Comparison of ENCODE assay signal across 12 cellular contexts in genomic region chr6:5120543-5120942, GRCh38. TPM values are rescaled to one million over a fixed set of nuclear protein-coding genes. Genes with fewer than 3 reads are reported as not detected.
A peak's percentile ranks its signal among the peaks of the same experiment; 100 is the strongest.
DNase-seq lines count a peak whose midpoint lies in the region; ATAC-seq, FAIRE-seq and TF ChIP-seq lines count a peak whose summit lies in the region.
"Not testable (repeated sequence)": the region's sequence is repeated elsewhere in the genome, so short reads cannot be mapped to it uniquely, and the experiment has no call there.
"Had no signal": no experiment of that assay in that cellular context is flagged by ENCODE, and none has a peak within 500 bp of the region (broad histone marks: within the 10 kb centered on the region; RNA-seq: fewer than 3 reads in every experiment).

No MANE protein-coding gene starts in this region.

- not testable (repeated sequence) for H3K27ac ChIP-seq in K562 (ENCODE audit: extremely low read depth, low read depth, low read length); H1 (ENCODE audit: low read depth, low read length); HepG2 (ENCODE audit: extremely low read length, insufficient read depth, low read length); testis
- H3K27ac ChIP-seq in liver (ENCODE audit: low read depth in 1 of 2, low read length in 2 of 2) (peak overlapping the region; percentile 92 to 96), right lobe of liver (peak overlapping the region in 2 of 3 donors; percentile 96 to 99)

- not testable (repeated sequence) for H2BK5ac ChIP-seq in H1 (ENCODE audit: low read depth, low read length)

- TF ChIP-seq RAD21 in K562 (CRISPR knock-in tag; conservative IDR thresholded peaks at IDR 0.05 in 1 of 2, IDR thresholded peaks at IDR 0.05 in 1 of 2); H1 (IDR thresholded peaks at IDR 0.05 in 1 of 2, conservative IDR thresholded peaks at IDR 0.05 in 1 of 2; ENCODE audit: low read depth in 2 of 2, low read length in 2 of 2); HepG2 (CRISPR knock-in tag; IDR thresholded peaks at IDR 0.05); liver (IDR thresholded peaks at IDR 0.05): not testable (repeated sequence)

- H3K4me2 ChIP-seq in K562 (ENCODE audit: insufficient read depth, low read length); H1 (ENCODE audit: insufficient read depth in 1 of 2, low read depth in 2 of 2, low read length in 2 of 2); HepG2 (ENCODE audit: low read depth, low read length): not testable (repeated sequence)

- TF ChIP-seq POLR2A in K562 (conservative IDR thresholded peaks at IDR 0.05); H1 (IDR thresholded peaks at IDR 0.05; ENCODE audit: control extremely low read depth in 1 of 2, low read depth in 2 of 2, low read length in 2 of 2); HepG2 (IDR thresholded peaks at IDR 0.05; ENCODE audit: insufficient read depth in 1 of 2, low read depth in 2 of 2, low read length in 2 of 2); right lobe of liver (IDR thresholded peaks at IDR 0.05); testis (IDR thresholded peaks at IDR 0.05): not testable (repeated sequence)

- intact Hi-C loops in K562 (cut with micrococcal nuclease); HepG2 (cut with micrococcal nuclease; ENCODE audit: unreplicated experiment); right lobe of liver (cut with DNase I); testis (cut with DNase I; ENCODE audit: low total_unique reads): not testable (repeated sequence)

- H3K36me3 Mint-ChIP-seq in WTC11 = not testable (repeated sequence)

- not testable (repeated sequence) for H4K91ac ChIP-seq in H1 (replicated peaks; ENCODE audit: insufficient read length, low read length)

- not testable (repeated sequence) for ATAC-seq in WTC11, K562, HepG2, right lobe of liver

- not testable (repeated sequence) for H3K56ac ChIP-seq in H1 (replicated peaks; ENCODE audit: insufficient read length, low read depth, low read length)

- POLR2A ChIA-PET in WTC11 (lab: Charles Lee); H1 (lab: Charles Lee; ENCODE audit: partially characterized antibody); HepG2 (lab: Yijun Ruan, JAX): not testable (repeated sequence)
- POLR2A ChIA-PET in K562 (lab: Yijun Ruan, JAX) = interaction anchor here (0.6 kb wide), 1 partner anchor 42 kb away, joined by 3 read pairs; no protein-coding TSS in a partner anchor

- H3K4me3 ChIP-seq in K562; H1 (ENCODE audit: extremely low read depth in 1 of 4, insufficient read depth in 2 of 4, low read depth in 3 of 4, low read length in 4 of 4); HepG2 (replicated peaks in 1 of 3; ENCODE audit: insufficient read depth in 1 of 3, low read depth in 2 of 3, low read length in 3 of 3); liver (ENCODE audit: low read depth in 1 of 3, low read length in 3 of 3); right lobe of liver; testis: not testable (repeated sequence)

- H3K4me3 Mint-ChIP-seq in WTC11 = not testable (repeated sequence)

- not testable (repeated sequence) for H3K9ac ChIP-seq in K562 (ENCODE audit: insufficient read depth in 1 of 2, low read depth in 2 of 2, low read length in 2 of 2); H1 (replicated peaks in 1 of 4; ENCODE audit: extremely low read depth in 1 of 4, low read depth in 3 of 4, low read length in 3 of 4); HepG2 (ENCODE audit: insufficient read depth, low read depth, low read length); liver (ENCODE audit: low read depth in 1 of 2, low read length in 2 of 2)

- CTCF ChIA-PET in WTC11 (lab: Charles Lee); K562 (lab: Yijun Ruan, JAX; ENCODE audit: low intra/inter-chr PET ratio); HepG2 (lab: Yijun Ruan, JAX; ENCODE audit: low intra/inter-chr PET ratio, low total read pairs): not testable (repeated sequence)
- CTCF ChIA-PET in H1 (lab: Charles Lee; ENCODE audit: partially characterized antibody) = interaction anchor here (1.4 kb wide), 1 partner anchor 23 kb away, joined by 4 read pairs; no protein-coding TSS in a partner anchor

- not testable (repeated sequence) for H2BK120ac ChIP-seq in H1 (replicated peaks; ENCODE audit: low read depth, low read length)

- not testable (repeated sequence) for H3K23me2 ChIP-seq in H1 (ENCODE audit: low read depth, low read length)

- TF ChIP-seq EP300 in K562 (IDR thresholded peaks at IDR 0.05; ENCODE audit: low read length); H1 (IDR thresholded peaks at IDR 0.05; ENCODE audit: borderline replicate concordance in 1 of 2, low read depth in 2 of 2, low read length in 2 of 2); HepG2 (IDR thresholded peaks at IDR 0.05; ENCODE audit: low read depth in 2 of 2, low read length in 2 of 2); HepG2 (CRISPR knock-in tag; IDR thresholded peaks at IDR 0.05; ENCODE audit: borderline replicate concordance): not testable (repeated sequence)

- not testable (repeated sequence) for H4K8ac ChIP-seq in H1 (ENCODE audit: extremely low read depth, insufficient read depth, low read length)

- DNase-seq in WTC11 (ENCODE audit: low spot score); K562 (ENCODE audit: extremely low read depth in 1 of 4, low spot score in 3 of 4); H1 (ENCODE audit: low read depth in 1 of 2, low spot score in 2 of 2); HepG2 (ENCODE audit: low spot score); right lobe of liver: not testable (repeated sequence)
- DNase-seq in testis = peak; percentile 59

- TF ChIP-seq CTCF in WTC11 (IDR thresholded peaks at IDR 0.05); K562 (IDR thresholded peaks at IDR 0.05 in 2 of 3, conservative IDR thresholded peaks at IDR 0.05 in 1 of 3; ENCODE audit: insufficient read depth in 2 of 3, low read depth in 1 of 3, low read length in 3 of 3); H1 (IDR thresholded peaks at IDR 0.05; ENCODE audit: control extremely low read depth in 1 of 3, insufficient read depth in 1 of 3, low read depth in 1 of 3, low read length in 3 of 3); HepG2 (CRISPR knock-in tag; IDR thresholded peaks at IDR 0.05); liver (IDR thresholded peaks at IDR 0.05; ENCODE audit: low read depth, low read length, missing input control); right lobe of liver (IDR thresholded peaks at IDR 0.05); testis (IDR thresholded peaks at IDR 0.05): not testable (repeated sequence)

- H3K9me1 ChIP-seq in K562 (ENCODE audit: control insufficient read depth, insufficient read depth, low read length) = not testable (repeated sequence)

- H3K14ac ChIP-seq in H1 (ENCODE audit: insufficient read length) = not testable (repeated sequence)

- H2BK12ac ChIP-seq in H1 (ENCODE audit: low read depth, low read length) = not testable (repeated sequence)

- not testable (repeated sequence) for H3K4me1 Mint-ChIP-seq in WTC11

- not testable (repeated sequence) for H2BK20ac ChIP-seq in H1 (ENCODE audit: low read length)

- H4K20me1 ChIP-seq in K562 (replicated peaks; ENCODE audit: control insufficient read depth, insufficient read depth, low read length); HepG2 (ENCODE audit: insufficient read depth, low read length): not testable (repeated sequence)
- H4K20me1 ChIP-seq in H1 (replicated peaks in 1 of 2; ENCODE audit: control insufficient read depth in 1 of 2, insufficient read depth in 2 of 2, low read length in 2 of 2) = peaks cover 2 to 16% of the 10 kb centered on the region in 2 experiments

- H3K79me2 ChIP-seq in K562 (ENCODE audit: control insufficient read depth, insufficient read depth, low read length); H1 (ENCODE audit: control insufficient read depth in 1 of 2, insufficient read depth in 2 of 2, low read length in 2 of 2); HepG2 (ENCODE audit: insufficient read depth, low read length): not testable (repeated sequence)

- H3K79me1 ChIP-seq in H1 (ENCODE audit: low read depth, low read length) = not testable (repeated sequence)

- H2BK15ac ChIP-seq in H1 (ENCODE audit: low read length) = not testable (repeated sequence)

- H3K27me3 Mint-ChIP-seq in WTC11 (ENCODE audit: low read depth) = not testable (repeated sequence)

- H3K4me1 ChIP-seq in K562 (replicated peaks in 1 of 2; ENCODE audit: control insufficient read depth in 2 of 2, insufficient read depth in 2 of 2, low read length in 2 of 2) = peaks cover 5 to 11% of the 10 kb centered on the region in 2 experiments; a peak in 4 of 5 replicates
- H3K4me1 ChIP-seq in H1 (replicated peaks in 1 of 4; ENCODE audit: control insufficient read depth in 3 of 4, insufficient read depth in 4 of 4, low read length in 3 of 4); testis: not testable (repeated sequence)
- H3K4me1 ChIP-seq in HepG2 (ENCODE audit: insufficient read depth, low read length) = peaks cover 62% of the 10 kb centered on the region
- H3K4me1 ChIP-seq in liver (ENCODE audit: control insufficient read depth in 4 of 4, insufficient read depth in 4 of 4, low read length in 3 of 4) = peaks cover 15 to 35% (median 22%) of the 10 kb centered on the region in 4 donors
- H3K4me1 ChIP-seq in right lobe of liver = peaks cover 0 to 33% (median 12%) of the 10 kb centered on the region in 4 donors

- not testable (repeated sequence) for H3K18ac ChIP-seq in H1 (ENCODE audit: extremely low read depth, low read length)

- peaks cover 13% of the 10 kb centered on the region for H3K9me3 Mint-ChIP-seq in WTC11

- WGBS in K562 (ENCODE audit: insufficient coverage, low coverage, missing lambda C conversion rate) = 90% methylated on average over 8 of the region's 8 CpGs
- whole genome bisulfite sequencing in H1 (ENCODE audit: extremely low coverage in 1 of 2, insufficient coverage in 1 of 2, insufficient read length in 1 of 2, insufficient replicate concordance in 2 of 2, low coverage in 1 of 2, low lambda C conversion rate in 2 of 2, missing lambda C conversion rate in 1 of 2), 2 experiments = 91% methylated on average over 8 of the region's 8 CpGs; no CpG with 5 or more reads in 1 of the 2 experiments
- 89% methylated on average over 8 of the region's 8 CpGs for WGBS in HepG2 (ENCODE audit: low lambda C conversion rate)
- 97% methylated on average over 8 of the region's 8 CpGs for WGBS in liver
- 94% methylated on average over 7 of the region's 8 CpGs for WGBS in right lobe of liver (ENCODE audit: insufficient coverage, low coverage, low lambda C conversion rate, missing lambda C conversion rate)
- WGBS in testis, 2 donors = 87 to 89% methylated on average over 8 of the region's 8 CpGs

- H3K36me3 ChIP-seq in K562 (ENCODE audit: control insufficient read depth, insufficient read depth, low read length); H1 (ENCODE audit: control insufficient read depth in 2 of 4, insufficient read depth in 4 of 4, low read length in 3 of 4); HepG2 (replicated peaks in 1 of 2; ENCODE audit: control insufficient read depth in 1 of 2, insufficient read depth in 2 of 2, low read length in 2 of 2); liver (ENCODE audit: control insufficient read depth in 4 of 4, insufficient read depth in 3 of 4, low read depth in 1 of 4, low read length in 3 of 4); right lobe of liver; testis (ENCODE audit: low read depth, missing control alignments): not testable (repeated sequence)

- FAIRE-seq in K562 (lab: Jason Lieb, UNC); H1 (lab: Jason Lieb, UNC); HepG2 (lab: Jason Lieb, UNC): not testable (repeated sequence)

- not testable (repeated sequence) for H3K27ac Mint-ChIP-seq in WTC11

- H3K4ac ChIP-seq in H1 (replicated peaks; ENCODE audit: insufficient read length, low read depth, low read length) = not testable (repeated sequence)

- in situ Hi-C loops in K562 (cut with MboI); HepG2 (cut with HindIII; ENCODE audit: extremely low pct_ligation_motif_present, low pct_unique_long_range_greater_than_20kb): not testable (repeated sequence)

- not testable (repeated sequence) for H2AFZ ChIP-seq in K562 (ENCODE audit: low read depth, low read length); H1 (ENCODE audit: low read length); HepG2 (ENCODE audit: low read length)

- not testable (repeated sequence) for H3K9me3 ChIP-seq in K562 (replicated peaks; ENCODE audit: control insufficient read depth, insufficient read depth, low read depth, low read length); H1 (ENCODE audit: insufficient read depth in 2 of 2, low read depth in 1 of 2, low read length in 1 of 2); HepG2 (ENCODE audit: low read length); liver (ENCODE audit: control insufficient read depth in 4 of 4, low read length in 3 of 4); right lobe of liver; testis

- H3K23ac ChIP-seq in H1 (ENCODE audit: insufficient read length) = not testable (repeated sequence)

- not testable (repeated sequence) for H2AK5ac ChIP-seq in H1 (ENCODE audit: low read depth, low read length)

- H3K27me3 ChIP-seq in K562 (ENCODE audit: control insufficient read depth in 2 of 2, insufficient read depth in 2 of 2, low read length in 2 of 2); H1 (replicated peaks in 1 of 4; ENCODE audit: control insufficient read depth in 3 of 4, extremely low read depth in 1 of 4, insufficient read depth in 3 of 4, low read length in 3 of 4); HepG2 (ENCODE audit: control insufficient read depth in 1 of 2, insufficient read depth in 2 of 2, low read length in 2 of 2); liver (ENCODE audit: control insufficient read depth in 4 of 4, insufficient read depth in 4 of 4, low read length in 3 of 4); right lobe of liver; testis: not testable (repeated sequence)

- H4K5ac ChIP-seq in H1 (ENCODE audit: insufficient read length, low read depth, low read length) = not testable (repeated sequence)

- BruUV-seq in K562 (replicated peaks; lab: Mats Ljungman, UMichigan); HepG2 (replicated peaks; lab: Mats Ljungman, UMichigan): not testable (repeated sequence)

RNA-seq across cellular contexts. Expression of gene PPP1R3G, which starts 35.4 kb away (rescaled TPM):
- total RNA-seq in WTC11 (2021) (0.15 to 0.48 TPM (median 0.48 TPM) in 3 replicates), K562 (2014; rRNA removed) (0.08 TPM in 1 of 2 replicates, not detected in the other), K562 (2014; rRNA removed; fragmentation: Illumina TruSeq; extraction: Trizol) (not detected in 2 replicates), K562 (2015; rRNA removed; fragmentation: Illumina TruSeq; extraction: Trizol) (not detected in 2 replicates), K562 (2021) (0.04 TPM in 2 replicates), HepG2 (2016; rRNA removed; fragmentation: Illumina TruSeq; extraction: Trizol) (0.56 and 1.2 TPM in 2 replicates), liver (1 to 10 TPM in 1 of 2 donors, under 1 TPM in 1; 0.33 to 3.0 TPM), right lobe of liver (under 1 TPM; 0.35 to 0.98 (median 0.52) TPM), testis (1 to 10 TPM in 1 of 2 donors, under 1 TPM in 1; 0.93 to 1.3 TPM)
- 0.37 TPM in 1 of 2 replicates, not detected in the other for total RNA-seq in K562 (2011; cell fraction: chromatin; rRNA removed; ENCODE audit: low replicate concordance)
- 0.50 and 0.53 TPM in 2 replicates for total RNA-seq in K562 (2011; cell fraction: nucleolus; rRNA removed)
- total RNA-seq in K562 (2011; cell fraction: nucleoplasm; rRNA removed) = 0.29 and 0.46 TPM in 2 replicates
- polyA plus RNA-seq in K562 (2011; rRNA removed) (0.13 and 0.35 TPM in 2 replicates), K562 (2014; fragmentation: Illumina TruSeq; extraction: Trizol) (0.01 and 0.03 TPM in 2 replicates), K562 (2014; fragmentation: Nextera tagmentation; extraction: Ambion mirVana) (under 1 TPM in 1 of 2 experiments, not detected in 1; 0.01 TPM), K562 (2014; rRNA removed) (0.01 TPM in 2 replicates), H1 (2011; rRNA removed) (0.03 and 0.06 TPM in 2 replicates), HepG2 (2011; rRNA removed) (1.3 and 1.8 TPM in 2 replicates), liver (under 1 TPM; 0.25 to 0.61 TPM), testis (ENCODE audit: insufficient read depth, low read depth, low replicate concordance) (0.55 TPM)
- polyA plus RNA-seq in K562 (2011; cell fraction: cytosol; rRNA removed) = 0.35 and 0.51 TPM in 2 replicates
- 0.17 and 0.28 TPM in 2 replicates for polyA plus RNA-seq in K562 (2011; cell fraction: nucleus; rRNA removed)
- polyA plus RNA-seq in K562 (2012) = 0.21 TPM in 2 replicates
- polyA minus RNA-seq in K562 (2011; rRNA and poly(A)+ RNA removed) = 0.21 and 0.27 TPM in 2 replicates
- 0.38 and 1.2 TPM in 2 replicates for polyA minus RNA-seq in K562 (2011; cell fraction: cytosol; rRNA and poly(A)+ RNA removed)
- polyA minus RNA-seq in K562 (2011; cell fraction: nucleus; rRNA and poly(A)+ RNA removed) = 0.27 and 1.00 TPM in 2 replicates
- total RNA-seq in H1 (2021; fragmentation: NEBNext Ultra II Directional; extraction: Animal tissue kit (Norgen Biotek cat#: 25700)) = 0.09 TPM in 1 of 2 replicates, not detected in the other
- 0.06 TPM for polyA plus RNA-seq in H1 (2011; cell fraction: cytosol; rRNA removed)
- 0.06 TPM for polyA plus RNA-seq in H1 (2011; cell fraction: nucleus; rRNA removed)
- 0.09 to 0.19 TPM (median 0.12 TPM) in 4 replicates for polyA plus RNA-seq in H1 (2012, experiment 1 of 2)
- 0.04 TPM for polyA plus RNA-seq in H1 (2012, experiment 2 of 2)
- polyA plus RNA-seq in H1 (2013, experiment 1 of 2) = 0.04 TPM
- polyA plus RNA-seq in H1 (2013, experiment 2 of 2) = 0.06 TPM
- 0.07 TPM in 1 of 2 replicates, not detected in the other for polyA minus RNA-seq in H1 (2011; rRNA and poly(A)+ RNA removed)
- not detected for polyA minus RNA-seq in H1 (2011; cell fraction: cytosol; rRNA and poly(A)+ RNA removed)
- polyA minus RNA-seq in H1 (2011; cell fraction: nucleus; rRNA and poly(A)+ RNA removed) = not detected
- total RNA-seq in HepG2 (2016; cell fraction: cytosol; rRNA removed; fragmentation: Illumina TruSeq; extraction: Trizol; ENCODE audit: low read depth) = 0.18 and 0.20 TPM in 2 replicates
- total RNA-seq in HepG2 (2016; cell fraction: insoluble cytoplasmic fraction; rRNA removed; fragmentation: Illumina TruSeq; extraction: Trizol) = 0.61 and 1.0 TPM in 2 replicates
- total RNA-seq in HepG2 (2016; cell fraction: membrane; rRNA removed; fragmentation: Illumina TruSeq; extraction: Trizol) = 0.52 and 0.74 TPM in 2 replicates
- total RNA-seq in HepG2 (2016; cell fraction: nucleus; rRNA removed; fragmentation: Illumina TruSeq; extraction: Trizol) = 0.88 and 1.0 TPM in 2 replicates
- 1.5 and 1.9 TPM in 2 replicates for polyA plus RNA-seq in HepG2 (2011; cell fraction: cytosol; rRNA removed)
- 3.4 and 3.6 TPM in 2 replicates for polyA plus RNA-seq in HepG2 (2011; cell fraction: nucleus; rRNA removed)
- polyA plus RNA-seq in HepG2 (2012) = 2.0 and 2.2 TPM in 2 replicates
- polyA plus RNA-seq in HepG2 (2016; cell fraction: cytosol; fragmentation: Illumina TruSeq; extraction: Trizol; ENCODE audit: low read depth) = 0.11 TPM in 2 replicates
- 0.44 and 0.60 TPM in 2 replicates for polyA plus RNA-seq in HepG2 (2016; cell fraction: insoluble cytoplasmic fraction; fragmentation: Illumina TruSeq; extraction: Trizol; ENCODE audit: low read depth)
- 0.29 and 0.52 TPM in 2 replicates for polyA plus RNA-seq in HepG2 (2016; cell fraction: membrane; fragmentation: Illumina TruSeq; extraction: Trizol; ENCODE audit: low read depth)
- polyA plus RNA-seq in HepG2 (2016; cell fraction: nucleus; fragmentation: Illumina TruSeq; extraction: Trizol; ENCODE audit: insufficient read depth, low read depth) = 0.61 and 0.77 TPM in 2 replicates
- polyA minus RNA-seq in HepG2 (2011; rRNA and poly(A)+ RNA removed; ENCODE audit: low replicate concordance) = 0.14 and 3.0 TPM in 2 replicates
- polyA minus RNA-seq in HepG2 (2011; cell fraction: cytosol; rRNA and poly(A)+ RNA removed) = 2.1 and 2.3 TPM in 2 replicates
- polyA minus RNA-seq in HepG2 (2011; cell fraction: nucleus; rRNA and poly(A)+ RNA removed) = 4.5 and 4.8 TPM in 2 replicates
- total RNA-seq: CD4-positive, alpha-beta memory T cell; CD4-positive, alpha-beta T cell; CD8-positive, alpha-beta memory T cell; CD8-positive, alpha-beta T cell had no signal
- polyA plus RNA-seq: CD4-positive, alpha-beta memory T cell; CD4-positive, CD25-positive, alpha-beta regulatory T cell; CD8-positive, alpha-beta memory T cell had no signal
